In the genomic region with DNA sequence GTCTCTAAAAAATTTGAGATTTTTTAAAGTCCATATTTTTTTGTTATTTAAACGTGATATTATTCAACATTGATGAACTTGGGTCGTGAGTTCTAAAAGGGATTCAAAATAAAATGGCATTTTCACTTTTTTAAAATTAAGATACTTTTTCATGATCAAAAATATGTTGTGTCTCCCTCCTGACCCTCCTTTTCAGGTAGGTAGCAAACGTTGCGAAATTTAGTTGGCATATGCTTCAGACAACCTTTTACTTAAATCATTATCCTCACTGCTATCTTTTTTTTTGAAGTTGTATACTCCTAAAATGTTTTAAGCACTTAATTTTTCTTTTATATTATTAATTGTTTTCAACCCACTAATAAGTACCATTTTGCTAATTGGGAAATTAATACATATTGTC, we compare ENCODE assay signal across 24 cellular contexts.
"Had no signal": no experiment of that assay in that cellular context is flagged by ENCODE, and none has a peak within 500 bp of the region (broad histone marks: within the 10 kb centered on the region; RNA-seq: fewer than 3 reads in every experiment).

No MANE protein-coding gene starts in this region.

- ATAC-seq: esophagus mucosa; gastrocnemius medialis; naive thymus-derived CD4-positive, alpha-beta T cell had no signal

- DNase-seq: dermis blood vessel endothelial cell; dorsolateral prefrontal cortex; effector CD4-positive, alpha-beta T cell; effector memory CD4-positive, alpha-beta T cell; erythroblast; esophagus squamous epithelium; foreskin fibroblast; foreskin melanocyte; gastrocnemius medialis; glutamatergic neuron; head of caudate nucleus; heart right ventricle; hippocampal formation; left cardiac atrium; left lung; left ventricle myocardium superior; lower lobe of right lung; mesenchymal stem cell; naive thymus-derived CD4-positive, alpha-beta T cell had no signal

- H3K27ac Mint-ChIP-seq: naive thymus-derived CD4-positive, alpha-beta T cell had no signal

- H3K4me3 ChIP-seq: coronary artery, dorsolateral prefrontal cortex, esophagus squamous epithelium, gastrocnemius medialis, heart right ventricle, left lung, lower lobe of right lung had no signal

- H3K36me3 ChIP-seq: esophagus squamous epithelium had no signal

- FAIRE-seq: islet of Langerhans, keratinocyte had no signal

- H3K4me1 ChIP-seq: esophagus squamous epithelium, gastrocnemius medialis, left lung, lower lobe of right lung had no signal

- H3K9me3 ChIP-seq: gastrocnemius medialis, left lung, lower lobe of right lung had no signal

- H3K27me3 ChIP-seq: dorsolateral prefrontal cortex, esophagus squamous epithelium, gastrocnemius medialis, heart right ventricle, left lung had no signal

- H3K27ac ChIP-seq: coronary artery, dorsolateral prefrontal cortex, esophagus squamous epithelium, gastrocnemius medialis, heart right ventricle, left lung, lower lobe of right lung had no signal

- H3K4me3 Mint-ChIP-seq: mesothelial cell of epicardium had no signal
